In the genomic region with DNA sequence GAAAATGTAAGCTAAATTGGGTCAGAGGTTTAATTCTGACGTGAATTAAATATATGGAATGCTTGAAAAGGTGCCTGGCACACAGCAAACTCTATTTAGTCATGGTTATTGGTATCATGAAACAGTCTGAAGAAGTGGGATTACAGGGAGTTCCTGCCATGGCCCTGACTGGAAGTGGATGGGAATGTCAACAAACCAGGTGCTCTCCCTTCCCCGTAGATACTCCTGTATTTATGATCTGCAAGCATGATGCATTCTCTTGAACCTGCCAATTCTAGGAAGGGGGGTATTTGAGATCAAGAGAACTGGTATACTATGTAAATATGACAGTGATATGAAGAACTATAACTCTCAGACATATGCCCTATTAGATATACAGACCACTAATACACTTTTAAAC, we compare ENCODE assay signal across 23 cellular contexts.
DNase-seq lines count a peak whose midpoint lies in the region; ATAC-seq and TF ChIP-seq lines count a peak whose summit lies in the region.
"Had no signal": no experiment of that assay in that cellular context is flagged by ENCODE, and none has a peak within 500 bp of the region (broad histone marks: within the 10 kb centered on the region; RNA-seq: fewer than 3 reads in every experiment).

No MANE protein-coding gene starts in this region.

- no peaks in the 10 kb centered on the region for H3K36me3 Mint-ChIP-seq in activated T-helper 17 cell treated with anti-CD3 and anti-CD28 coated beads, Interleukin-2, amount 50 U/mL, for 72 hours (ENCODE audit: low read depth)
- H3K36me3 Mint-ChIP-seq: CD14-positive monocyte; CD8-positive, alpha-beta memory T cell had no signal

- no peaks in the 10 kb centered on the region for H3K27me3 Mint-ChIP-seq in activated T-helper 17 cell treated with anti-CD3 and anti-CD28 coated beads, Interleukin-2, amount 50 U/mL, for 72 hours
- H3K27me3 Mint-ChIP-seq: CD8-positive, alpha-beta memory T cell had no signal

- no peak overlapping the region for H3K4me3 ChIP-seq in LNCaP clone FGC (ENCODE audit: low read depth, low read length)
- H3K4me3 ChIP-seq: HAP-1, SK-N-MC had no signal

- TF ChIP-seq CTCF in LNCaP clone FGC (IDR thresholded peaks at IDR 0.05; ENCODE audit: control insufficient read depth, extremely low read depth, insufficient read depth): no peak

- H3K9me3 Mint-ChIP-seq in activated T-helper 17 cell treated with anti-CD3 and anti-CD28 coated beads, Interleukin-2, amount 50 U/mL, for 72 hours: no peaks in the 10 kb centered on the region
- H3K9me3 Mint-ChIP-seq: CD8-positive, alpha-beta memory T cell; HFFc6 had no signal

- ATAC-seq in GM21786 (IDR thresholded peaks at IDR 0.05; ENCODE audit: unreplicated experiment): no peak
- no peak for ATAC-seq in activated T-helper 17 cell treated with anti-CD3 and anti-CD28 coated beads, Interleukin-2, amount 50 U/mL, for 72 hours (replicated peaks)

- peak; percentile 13 for DNase-seq in DMS79 treated with DMSO at 0.1 percent for 48 hours (lab: John Stamatoyannopoulos, UW)
- no peak for DNase-seq in DMS79 (lab: John Stamatoyannopoulos, UW)
- peak; percentile 42 for DNase-seq in DMS153 treated with DMSO at 0.1 percent for 48 hours (lab: John Stamatoyannopoulos, UW; ENCODE audit: unreplicated experiment)
- DNase-seq in LNCaP clone FGC (ENCODE audit: low read depth): peak; percentile 72
- peak; percentile 57 for DNase-seq in NCI-H69 (lab: John Stamatoyannopoulos, UW)
- DNase-seq in NCI-H1436 (lab: John Stamatoyannopoulos, UW): no peak
- DNase-seq: BE2C; Calu3; CD8-positive, alpha-beta memory T cell; GOT3; HFFc6; KBM-7; NCI-H1092; NCI-H187; NCI-H446; NCI-H526 treated with DMSO at 0.1 percent for 48 hours; Right ventricle myocardium superior; RPMI8226 had no signal

- H3K4me1 Mint-ChIP-seq in activated T-helper 17 cell treated with anti-CD3 and anti-CD28 coated beads, Interleukin-2, amount 50 U/mL, for 72 hours: peaks cover 16% of the 10 kb centered on the region

- H3K27ac Mint-ChIP-seq in activated T-helper 17 cell treated with anti-CD3 and anti-CD28 coated beads, Interleukin-2, amount 50 U/mL, for 72 hours: no peak overlapping the region
- H3K27ac Mint-ChIP-seq: CD14-positive monocyte; CD8-positive, alpha-beta memory T cell; HFFc6 had no signal

- H3K4me3 Mint-ChIP-seq in activated T-helper 17 cell treated with anti-CD3 and anti-CD28 coated beads, Interleukin-2, amount 50 U/mL, for 72 hours: no peak overlapping the region
- H3K4me3 Mint-ChIP-seq: CD14-positive monocyte; CD8-positive, alpha-beta memory T cell; HFFc6 had no signal

Comparison
In these comparisons a context has a peak if more than half of its experiments do, and no peak if none do; other contexts are left out.
1. DNase-seq: peak in DMS79 treated with DMSO at 0.1 percent for 48 hours (single experiment), DMS153 treated with DMSO at 0.1 percent for 48 hours (single experiment), LNCaP clone FGC (single experiment) and NCI-H69 (single experiment); none in DMS79 (single experiment) and NCI-H1436 (single experiment).